In genomic region chr12:121514184-121514742, GRCh38 we compare ENCODE assay signal across 9 cellular contexts.
DNase-seq lines count a peak whose midpoint lies in the region; ATAC-seq and TF ChIP-seq lines count a peak whose summit lies in the region.
"Had no signal": no experiment of that assay in that cellular context is flagged by ENCODE, and none has a peak within 500 bp of the region (broad histone marks: within the 10 kb centered on the region; RNA-seq: fewer than 3 reads in every experiment).

No MANE protein-coding gene starts in this region.

- H3K4me1 ChIP-seq in left lung (no peaks in the 10 kb centered on the region), PC-9 (replicated peaks; ENCODE audit: insufficient read depth) (no peaks in the 10 kb centered on the region)
- H3K4me1 ChIP-seq: left ventricle myocardium inferior had no signal

- peaks cover 23% of the 10 kb centered on the region for H3K36me3 Mint-ChIP-seq in activated CD8-positive, alpha-beta T cell treated with anti-CD3 and anti-CD28 coated beads, Interleukin-2, amount 10 ng/mL, durations not matched to agents 7 days and 5 days (ENCODE audit: low read depth)

- H3K36me3 ChIP-seq in left lung (peaks cover 0 to 32% of the 10 kb centered on the region in 2 donors), PC-9 (ENCODE audit: low read depth) (no peaks in the 10 kb centered on the region)

- POLR2A ChIA-PET in activated CD8-positive, alpha-beta T cell treated with anti-CD3 and anti-CD28 coated beads, Interleukin-2, amount 10 ng/mL, durations not matched to agents 7 days and 5 days (lab: Charles Lee) = no interaction called here
- POLR2A ChIA-PET in PC-9 (lab: Charles Lee; ENCODE audit: unreplicated experiment) = no interaction called here

- peak overlapping the region; percentile 75 for H3K27ac Mint-ChIP-seq in activated CD8-positive, alpha-beta T cell treated with anti-CD3 and anti-CD28 coated beads, Interleukin-2, amount 10 ng/mL, durations not matched to agents 7 days and 5 days

- H3K9me3 Mint-ChIP-seq in activated CD8-positive, alpha-beta T cell treated with anti-CD3 and anti-CD28 coated beads, Interleukin-2, amount 10 ng/mL, durations not matched to agents 7 days and 5 days (ENCODE audit: insufficient read depth) = no peaks in the 10 kb centered on the region

- no peak overlapping the region for H3K4me3 Mint-ChIP-seq in activated CD8-positive, alpha-beta T cell treated with anti-CD3 and anti-CD28 coated beads, Interleukin-2, amount 10 ng/mL, durations not matched to agents 7 days and 5 days

- in situ Hi-C loops in ACHN (cut with HindIII; ENCODE audit: low pct_ligation_motif_present, low pct_unique_long_range_greater_than_20kb, low sequenced_read_pairs) = no loop called here

- CTCF ChIA-PET in activated CD8-positive, alpha-beta T cell treated with anti-CD3 and anti-CD28 coated beads, Interleukin-2, amount 10 ng/mL, durations not matched to agents 7 days and 5 days (lab: Charles Lee) = interaction anchor here (1.0 kb wide), 1 partner anchor 16 kb away, joined by 5 read pairs; no protein-coding TSS in a partner anchor
- CTCF ChIA-PET in PC-9 (lab: Charles Lee) = interaction anchor here (0.6 kb wide), 1 partner anchor 18 kb away, joined by 10 read pairs; no protein-coding TSS in a partner anchor

- no peaks in the 10 kb centered on the region for H3K27me3 Mint-ChIP-seq in activated CD8-positive, alpha-beta T cell treated with anti-CD3 and anti-CD28 coated beads, Interleukin-2, amount 10 ng/mL, durations not matched to agents 7 days and 5 days (ENCODE audit: low read depth)

- H3K9me3 ChIP-seq in left lung (no peaks in the 10 kb centered on the region), PC-9 (ENCODE audit: insufficient read depth, low read depth) (no peaks in the 10 kb centered on the region)
- H3K9me3 ChIP-seq: left ventricle myocardium inferior had no signal

- no peaks in the 10 kb centered on the region for H3K79me2 ChIP-seq in PC-9 (ENCODE audit: low read depth)

- no peaks in the 10 kb centered on the region for H3K9me2 ChIP-seq in PC-9 (ENCODE audit: insufficient read depth)

- H3K4me1 Mint-ChIP-seq in activated CD8-positive, alpha-beta T cell treated with anti-CD3 and anti-CD28 coated beads, Interleukin-2, amount 10 ng/mL, durations not matched to agents 7 days and 5 days (ENCODE audit: low read depth) = peaks cover 8% of the 10 kb centered on the region

- H3K27me3 ChIP-seq in left lung = no peaks in the 10 kb centered on the region
- H3K27me3 ChIP-seq in PC-9 (ENCODE audit: insufficient read depth, low read depth) = no peaks in the 10 kb centered on the region

- no peak overlapping the region for H2AFZ ChIP-seq in PC-9

- peaks cover 6% of the 10 kb centered on the region; the same call in 1 of the 2 replicates for H3F3A ChIP-seq in PC-9 (ENCODE audit: insufficient read depth, low read depth)

- BruUV-seq in PC-9 (replicated peaks; lab: Mats Ljungman, UMichigan) = no TSS peak

- H4K20me1 ChIP-seq in PC-9 (ENCODE audit: insufficient read depth) = no peaks in the 10 kb centered on the region

- DNase-seq in activated CD8-positive, alpha-beta T cell treated with anti-CD3 and anti-CD28 coated beads, Interleukin-2, amount 10 ng/mL, durations not matched to agents 7 days and 5 days = no peak
- no peak for DNase-seq in ACHN
- no peak for DNase-seq in left lung
- DNase-seq in PC-9 = no peak
- DNase-seq in NCI-H2029 treated with DMSO at 0.1 percent for 48 hours (lab: John Stamatoyannopoulos, UW) = no peak
- DNase-seq: left ventricle myocardium inferior had no signal

- intact Hi-C loops in left lung (cut with DNase I) (no loop called here), PC-9 (cut with micrococcal nuclease; ENCODE audit: unreplicated experiment) (no loop called here)

- H3K27ac ChIP-seq in 22Rv1 = peak overlapping the region; percentile 61
- H3K27ac ChIP-seq in left lung = no peak overlapping the region
- H3K27ac ChIP-seq in PC-9 = no peak overlapping the region
- H3K27ac ChIP-seq: left ventricle myocardium inferior had no signal

- ATAC-seq in GM18520 (IDR thresholded peaks at IDR 0.05; ENCODE audit: unreplicated experiment) (peak; percentile 18), HG02852 (IDR thresholded peaks at IDR 0.05; ENCODE audit: unreplicated experiment) (peak; percentile 63), left lung (no peak)
- ATAC-seq in activated CD8-positive, alpha-beta T cell treated with anti-CD3 and anti-CD28 coated beads, Interleukin-2, amount 10 ng/mL, durations not matched to agents 7 days and 5 days = peak; percentile 33

- H3K4me2 ChIP-seq in PC-9 = no peak overlapping the region

- H3K4me3 ChIP-seq in left lung (no peak overlapping the region), PC-9 (no peak overlapping the region)
- H3K4me3 ChIP-seq: left ventricle myocardium inferior had no signal

- no peak for TF ChIP-seq CTCF in 22Rv1 (IDR thresholded peaks at IDR 0.05)
- no peak for TF ChIP-seq CTCF in left lung (IDR thresholded peaks at IDR 0.05)
- TF ChIP-seq CTCF in PC-9 (conservative IDR thresholded peaks at IDR 0.05) = no peak
